Comparison of ENCODE assay signal across 1 cellular context in the genomic region with DNA sequence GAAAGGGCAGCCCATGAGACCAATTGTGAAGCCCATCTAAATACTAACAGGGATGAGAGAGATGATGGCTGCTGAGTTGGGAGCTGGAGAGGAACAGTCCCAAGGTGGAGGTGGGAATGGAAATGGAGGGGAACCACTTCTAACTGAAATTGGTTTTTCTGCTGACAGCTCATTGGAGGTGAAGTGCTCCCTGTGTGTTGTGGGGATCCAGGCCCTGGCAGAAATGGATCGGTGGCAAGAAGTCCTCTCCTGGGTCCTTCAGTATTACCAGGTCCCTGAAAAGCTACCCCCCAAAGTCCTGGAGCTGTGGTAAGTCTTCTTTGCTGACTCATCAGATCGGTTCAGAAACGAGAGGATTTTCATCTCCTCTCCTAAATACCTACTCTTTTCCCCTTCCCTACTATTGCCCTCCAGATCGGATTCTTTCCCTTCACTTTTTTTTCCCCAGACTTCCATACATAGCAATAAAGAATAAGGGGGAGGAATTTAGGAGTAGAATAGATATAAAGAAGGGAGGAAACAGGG.
TF ChIP-seq lines count a peak whose summit lies in the region.

No MANE protein-coding gene starts in this region.

TF ChIP-seq in IMR-90, 13 proteins besides CTCF, POLR2A, EP300 and RAD21:
- TF ChIP-seq MAZ (IDR thresholded peaks at IDR 0.05; ENCODE audit: borderline replicate concordance, low read depth, low read length) = no peak
- TF ChIP-seq MAFK (IDR thresholded peaks at IDR 0.05; ENCODE audit: low read depth, low read length) = peak; percentile 95
TF ChIP-seq in IMR-90: peak in this region for 1.
